In genomic region chr11:10305262-10305963, GRCh38 we compare ENCODE assay signal across 1 cellular context.
TF ChIP-seq lines count a peak whose summit lies in the region.

No MANE protein-coding gene starts in this region.

TF ChIP-seq in HepG2, 621 proteins besides CTCF, POLR2A, EP300 and RAD21 (continued from another document and continues in another):
- TF ChIP-seq CREBL2 (CRISPR knock-in tag; IDR thresholded peaks at IDR 0.05; ENCODE audit: borderline replicate concordance) (no peak), KLF12 (CRISPR knock-in tag; IDR thresholded peaks at IDR 0.05; ENCODE audit: borderline replicate concordance) (no peak; the same call in 1 of the 2 replicates), YEATS2 (CRISPR knock-in tag; IDR thresholded peaks at IDR 0.05; ENCODE audit: borderline replicate concordance) (no peak), HOXA9 (CRISPR knock-in tag; IDR thresholded peaks at IDR 0.05; ENCODE audit: borderline replicate concordance) (no peak), MED13 (CRISPR knock-in tag; IDR thresholded peaks at IDR 0.05) (peak; percentile 17; the same call in 1 of the 2 replicates), ZMAT3 (CRISPR knock-in tag; conservative IDR thresholded peaks at IDR 0.05) (peak; percentile 84), TIGD3 (CRISPR knock-in tag; IDR thresholded peaks at IDR 0.05; ENCODE audit: borderline replicate concordance) (0 out of 2 replicates have a peak, but pooled peaks have one; percentile 22), ZNF17 (CRISPR knock-in tag; IDR thresholded peaks at IDR 0.05) (0 out of 2 replicates have a peak, but pooled peaks have one; percentile 75), KAT7 (CRISPR knock-in tag; IDR thresholded peaks at IDR 0.05; ENCODE audit: borderline replicate concordance) (0 out of 2 replicates have a peak, but pooled peaks have one; percentile 9), ADNP (CRISPR knock-in tag; IDR thresholded peaks at IDR 0.05) (0 out of 2 replicates have a peak, but pooled peaks have one; percentile 19), ZBTB25 (CRISPR knock-in tag; IDR thresholded peaks at IDR 0.05) (no peak), ZNF576 (CRISPR knock-in tag; IDR thresholded peaks at IDR 0.05) (no peak), ZNF850 (CRISPR knock-in tag; conservative IDR thresholded peaks at IDR 0.05) (no peak), RBAK (CRISPR knock-in tag; IDR thresholded peaks at IDR 0.05) (no peak), ZNF770 (CRISPR knock-in tag; IDR thresholded peaks at IDR 0.05) (peak; percentile 59), ZNF367 (CRISPR knock-in tag; IDR thresholded peaks at IDR 0.05; ENCODE audit: borderline replicate concordance) (0 out of 2 replicates have a peak, but pooled peaks have one; percentile 39), KDM5A (IDR thresholded peaks at IDR 0.05; ENCODE audit: borderline replicate concordance, low read length) (peak; percentile 41; the same call in 1 of the 2 replicates), NR1H2 (CRISPR knock-in tag; IDR thresholded peaks at IDR 0.05; ENCODE audit: borderline replicate concordance, low read depth) (peak; percentile 59; the same call in 1 of the 2 replicates), ZNF777 (CRISPR knock-in tag; IDR thresholded peaks at IDR 0.05) (peak; percentile 42; the same call in 1 of the 2 replicates), SIN3A (IDR thresholded peaks at IDR 0.05; ENCODE audit: borderline replicate concordance, low read depth, low read length) (peak; percentile 9; the same call in 1 of the 2 replicates), TARDBP (CRISPR knock-in tag; IDR thresholded peaks at IDR 0.05) (no peak), ZNF512 (CRISPR knock-in tag; IDR thresholded peaks at IDR 0.05) (no peak), SP5 (CRISPR knock-in tag; IDR thresholded peaks at IDR 0.05; ENCODE audit: borderline replicate concordance, low read depth) (0 out of 2 replicates have a peak, but pooled peaks have one; percentile 9), ZBTB7B (CRISPR knock-in tag; IDR thresholded peaks at IDR 0.05) (peak; percentile 17), ZNF816 (CRISPR knock-in tag; IDR thresholded peaks at IDR 0.05; ENCODE audit: borderline replicate concordance) (0 out of 2 replicates have a peak, but pooled peaks have one; percentile 30), ZNF343 (CRISPR knock-in tag; IDR thresholded peaks at IDR 0.05) (no peak), TEAD2 (CRISPR knock-in tag; IDR thresholded peaks at IDR 0.05) (no peak), ZNF780A (CRISPR knock-in tag; IDR thresholded peaks at IDR 0.05) (peak; percentile 48; the same call in 1 of the 2 replicates), NFKB2 (CRISPR knock-in tag; IDR thresholded peaks at IDR 0.05; ENCODE audit: borderline replicate concordance) (no peak; the same call in 1 of the 2 replicates), ATF6 (CRISPR knock-in tag; conservative IDR thresholded peaks at IDR 0.05) (no peak), ZNF713 (CRISPR knock-in tag; IDR thresholded peaks at IDR 0.05) (no peak), HNRNPL (IDR thresholded peaks at IDR 0.05; ENCODE audit: low read depth, low read length) (peak; percentile 51; the same call in 1 of the 2 replicates), ONECUT2 (CRISPR knock-in tag; IDR thresholded peaks at IDR 0.05) (0 out of 2 replicates have a peak, but pooled peaks have one; percentile 34), ZNF451 (CRISPR knock-in tag; IDR thresholded peaks at IDR 0.05) (peak; percentile 46), ZSCAN31 (CRISPR knock-in tag; IDR thresholded peaks at IDR 0.05; ENCODE audit: low read depth) (no peak; the same call in 1 of the 2 replicates), TERF1 (CRISPR knock-in tag; IDR thresholded peaks at IDR 0.05) (no peak), ZNF605 (CRISPR knock-in tag; IDR thresholded peaks at IDR 0.05) (peak; percentile 76), ZNF564 (CRISPR knock-in tag; IDR thresholded peaks at IDR 0.05) (peak; percentile 38), MXD3 (CRISPR knock-in tag; IDR thresholded peaks at IDR 0.05) (peak; percentile 18; the same call in 1 of the 2 replicates), NFIB (CRISPR knock-in tag; IDR thresholded peaks at IDR 0.05; ENCODE audit: borderline replicate concordance) (no peak), BRCA1 (CRISPR knock-in tag; IDR thresholded peaks at IDR 0.05) (0 out of 2 replicates have a peak, but pooled peaks have one; percentile 28), ZNF407 (CRISPR knock-in tag; IDR thresholded peaks at IDR 0.05; ENCODE audit: not compliant biosample characterization) (peak; percentile 12), RBFOX2 (IDR thresholded peaks at IDR 0.05; ENCODE audit: low read depth, low read length) (peak; percentile 80)
